In genomic region chr9:4073371-4073770, GRCh38 we compare ENCODE assay signal across 10 cellular contexts.
DNase-seq lines count a peak whose midpoint lies in the region; ATAC-seq and TF ChIP-seq lines count a peak whose summit lies in the region.
"Had no signal": no experiment of that assay in that cellular context is flagged by ENCODE, and none has a peak within 500 bp of the region (broad histone marks: within the 10 kb centered on the region; RNA-seq: fewer than 3 reads in every experiment).

No MANE protein-coding gene starts in this region.

- DNase-seq in GM10266 (ENCODE audit: extremely low spot score) (no peak), astrocyte of the spinal cord (ENCODE audit: low read depth, low spot score) (no peak), dedifferentiated amniotic fluid mesenchymal stem cell (ENCODE audit: extremely low spot score) (no peak), colonic mucosa (no peak)
- peak; percentile 7 for DNase-seq in Jurkat, Clone E6-1 (ENCODE audit: low read depth, low spot score)
- DNase-seq: NCI-H1105 had no signal

- in situ Hi-C loops in astrocyte of the spinal cord (cut with HindIII; ENCODE audit: low sequenced_read_pairs): no loop called here

- no peaks in the 10 kb centered on the region for H3K36me3 ChIP-seq in colonic mucosa

- ATAC-seq in GM18520 (IDR thresholded peaks at IDR 0.05; ENCODE audit: unreplicated experiment): no peak
- ATAC-seq: sciatic nerve had no signal

- H3K27ac Mint-ChIP-seq in nephron: no peak overlapping the region

- H3K4me3 ChIP-seq in Jurkat, Clone E6-1 (ENCODE audit: low read length): no peak overlapping the region
- H3K4me3 ChIP-seq in astrocyte of the spinal cord (ENCODE audit: low read depth, low read length) (no peak overlapping the region), colonic mucosa (no peak overlapping the region)

- no peaks in the 10 kb centered on the region for H3K4me1 ChIP-seq in colonic mucosa

- H3K27ac ChIP-seq in colonic mucosa: no peak overlapping the region
- H3K27ac ChIP-seq: RWPE1 had no signal

- H3K9ac ChIP-seq in colonic mucosa (ENCODE audit: low read depth in 2 of 2, low read length in 2 of 2): no peak overlapping the region

- intact Hi-C loops in colonic mucosa (cut with DNase I): no loop called here

- no peaks in the 10 kb centered on the region for H3K27me3 Mint-ChIP-seq in nephron (ENCODE audit: low read depth)

- H3K9me3 ChIP-seq in colonic mucosa: no peaks in the 10 kb centered on the region

- H3K36me3 Mint-ChIP-seq in nephron (ENCODE audit: low read depth): peaks cover 3% of the 10 kb centered on the region

- H3K4me1 Mint-ChIP-seq in nephron: peaks cover 17% of the 10 kb centered on the region

- TF ChIP-seq CTCF in GM10266 (IDR thresholded peaks at IDR 0.05; ENCODE audit: control insufficient read depth, insufficient read depth, low read depth, missing control alignments): peak; percentile 13
- TF ChIP-seq CTCF in astrocyte of the spinal cord (IDR thresholded peaks at IDR 0.05; ENCODE audit: low read depth, low read length): peak; percentile 41
- peak in 2 of 3 experiments; percentile 22 to 32 for TF ChIP-seq CTCF in nephron (IDR thresholded peaks at IDR 0.05; ENCODE audit: unreplicated experiment in 3 of 3)
- no peak for TF ChIP-seq CTCF in colonic mucosa (IDR thresholded peaks at IDR 0.05)

- no peaks in the 10 kb centered on the region for H3K27me3 ChIP-seq in colonic mucosa

- H3K4me3 Mint-ChIP-seq in nephron: no peak overlapping the region

- H3K9me3 Mint-ChIP-seq in nephron: peaks cover 2% of the 10 kb centered on the region
